In genomic region chr4:86376850-86377249, GRCh38 we compare ENCODE assay signal across 18 cellular contexts. TPM values are rescaled to one million over a fixed set of nuclear protein-coding genes. Genes with fewer than 3 reads are reported as not detected.
A peak's percentile ranks its signal among the peaks of the same experiment; 100 is the strongest.
DNase-seq lines count a peak whose midpoint lies in the region; ATAC-seq and TF ChIP-seq lines count a peak whose summit lies in the region.
"Had no signal": no experiment of that assay in that cellular context is flagged by ENCODE, and none has a peak within 500 bp of the region (broad histone marks: within the 10 kb centered on the region; RNA-seq: fewer than 3 reads in every experiment).

No MANE protein-coding gene starts in this region.

- H2BK12ac ChIP-seq in neuronal stem cell (ENCODE audit: low read length), result no peak overlapping the region

- H4K8ac ChIP-seq in neuronal stem cell (ENCODE audit: low read depth, low read length), result no peak overlapping the region

- peaks cover 0 to 3% of the 10 kb centered on the region in 2 donors for H3K36me3 ChIP-seq in neuronal stem cell (replicated peaks in 1 of 2; ENCODE audit: control insufficient read depth in 2 of 2, insufficient read depth in 2 of 2, low read length in 2 of 2)
- H3K36me3 ChIP-seq: BLaER1 had no signal

- H4K91ac ChIP-seq in neuronal stem cell (ENCODE audit: low read depth, low read length, poor library complexity), result no peak overlapping the region

- H3K14ac ChIP-seq in neuronal stem cell (ENCODE audit: low read length), result no peak overlapping the region

- no peak overlapping the region for H3K18ac ChIP-seq in neuronal stem cell (ENCODE audit: low read length)

- H3K4ac ChIP-seq in neuronal stem cell (ENCODE audit: low read length), result no peak overlapping the region

- H3K4me1 ChIP-seq in foreskin keratinocyte (no peaks in the 10 kb centered on the region), neuronal stem cell (ENCODE audit: control insufficient read depth in 2 of 2, insufficient read depth in 1 of 2, low read depth in 1 of 2, low read length in 2 of 2) (peaks cover 0 to 4% of the 10 kb centered on the region in 2 donors)
- H3K4me1 ChIP-seq: BLaER1 had no signal

- peaks cover 10 to 34% of the 10 kb centered on the region in 2 donors for H3K9me3 ChIP-seq in neuronal stem cell (replicated peaks in 1 of 2; ENCODE audit: control insufficient read depth in 2 of 2, insufficient read depth in 1 of 2, low read depth in 1 of 2, low read length in 2 of 2)

- DNase-seq in EH (ENCODE audit: low read depth) (peak; percentile 11), RPMI7951 (ENCODE audit: low read depth) (peak; percentile 14), foreskin keratinocyte (peak in 1 of 2 donors; percentile 44), neuronal stem cell (ENCODE audit: low spot score) (no peak), left colon (no peak), amniotic stem cell (lab: John Stamatoyannopoulos, UW) (no peak), middle frontal gyrus (ENCODE audit: extremely low spot score, low spot score) (no peak)
- DNase-seq: CD8-positive, alpha-beta T cell; DND-41; GF-D8; GOT3; MV-4-11; NCI-H1417; NCI-H187 treated with DMSO at 0.1 percent for 48 hours; NCI-H748 treated with DMSO at 0.1 percent for 48 hours; PC-9 had no signal

- no peak overlapping the region for H3K23ac ChIP-seq in neuronal stem cell (ENCODE audit: low read depth, low read length, poor library complexity)

- H3K79me1 ChIP-seq in neuronal stem cell (ENCODE audit: low read depth, low read length), result no peaks in the 10 kb centered on the region

- no CpG with 5 or more reads among the region's 1 CpG for WGBS in neuronal stem cell (ENCODE audit: extremely low coverage in 2 of 2, insufficient read length in 2 of 2, insufficient replicate concordance in 1 of 2), 2 donors

- no peak for TF ChIP-seq CTCF in foreskin keratinocyte (conservative IDR thresholded peaks at IDR 0.05)

- no peak overlapping the region for H2BK120ac ChIP-seq in neuronal stem cell (ENCODE audit: low read depth, low read length)

- ATAC-seq in foreskin keratinocyte (peak; percentile 55), left colon (no peak), HG02852 (IDR thresholded peaks at IDR 0.05; ENCODE audit: unreplicated experiment) (no peak)
- ATAC-seq: CD8-positive, alpha-beta T cell had no signal

- no peak overlapping the region for H2AK5ac ChIP-seq in neuronal stem cell (ENCODE audit: low read depth, low read length)

- no peak overlapping the region for H3K4me3 ChIP-seq in neuronal stem cell (ENCODE audit: low read length in 2 of 2)
- H3K4me3 ChIP-seq: BLaER1, PC-9 had no signal

- no peak overlapping the region for H2BK5ac ChIP-seq in neuronal stem cell (ENCODE audit: low read length)

- no peak overlapping the region for H3K27ac ChIP-seq in foreskin keratinocyte
- no peak overlapping the region for H3K27ac ChIP-seq in neuronal stem cell (replicated peaks; ENCODE audit: low read length)
- H3K27ac ChIP-seq: BLaER1, PC-9 had no signal

- intact Hi-C loops in left colon (cut with DNase I, micrococcal nuclease), result no loop called here

- H3K4me2 ChIP-seq in neuronal stem cell (ENCODE audit: insufficient read depth, low read length, poor library complexity, severe bottlenecking), result no peak overlapping the region
- H3K4me2 ChIP-seq: BLaER1, PC-9 had no signal

- no peak overlapping the region for H2BK15ac ChIP-seq in neuronal stem cell (ENCODE audit: low read length)

- peak overlapping the region; percentile 43 for H2AFZ ChIP-seq in neuronal stem cell (ENCODE audit: low read length)
- H2AFZ ChIP-seq: PC-9 had no signal

- H3K27me3 ChIP-seq in foreskin keratinocyte (no peaks in the 10 kb centered on the region), neuronal stem cell (ENCODE audit: control insufficient read depth in 3 of 3, insufficient read depth in 3 of 3, low read depth in 1 of 3, low read length in 3 of 3) (no peaks in the 10 kb centered on the region)
- H3K27me3 ChIP-seq: BLaER1 had no signal

- H3K9ac ChIP-seq in neuronal stem cell (ENCODE audit: low read depth, low read length, poor library complexity), result no peak overlapping the region
- H3K9ac ChIP-seq: BLaER1 had no signal

RNA-seq across cellular contexts. Expression of gene MAPK10, which starts 17.0 kb away (rescaled TPM):
- total RNA-seq in RPMI7951 (2014; rRNA removed; shearing (Covaris generic)), result 14.5 and 15.0 TPM in 2 replicates
- total RNA-seq in foreskin keratinocyte (4.2 and 5.9 TPM in 2 replicates), left colon (1 to 10 TPM; 3.4 to 7.0 TPM)
- 1.2 and 2.1 TPM in 2 replicates for polyA plus RNA-seq in foreskin keratinocyte
- polyA plus RNA-seq in neuronal stem cell (2013, experiment 1 of 2), result 52.6 TPM
- 49.3 TPM for polyA plus RNA-seq in neuronal stem cell (2013, experiment 2 of 2)
- total RNA-seq: CD8-positive, alpha-beta T cell had no signal

Comparison
In these comparisons a context has a peak if more than half of its experiments do, and no peak if none do; other contexts are left out.
1. DNase-seq: peak in EH (single experiment) and RPMI7951 (single experiment); none in neuronal stem cell (single experiment), left colon (0 of 2), amniotic stem cell (single experiment) and middle frontal gyrus (single experiment).